In genomic region chr3:156681003-156681402, GRCh38 we compare ENCODE assay signal across 8 cellular contexts. TPM values are rescaled to one million over a fixed set of nuclear protein-coding genes. Genes with fewer than 3 reads are reported as not detected.
DNase-seq lines count a peak whose midpoint lies in the region; ATAC-seq, FAIRE-seq and TF ChIP-seq lines count a peak whose summit lies in the region.

No MANE protein-coding gene starts in this region.

- peaks cover 42% of the 10 kb centered on the region for H3K4me1 Mint-ChIP-seq in mesothelial cell of epicardium

- DNase-seq in DMS 273 (lab: John Stamatoyannopoulos, UW; ENCODE audit: unreplicated experiment): peak; percentile 88
- DNase-seq in NCI-H82 (lab: John Stamatoyannopoulos, UW): peak; percentile 96
- peak; percentile 97 for DNase-seq in choroid plexus epithelial cell (ENCODE audit: low read depth)
- DNase-seq in mesothelial cell of epicardium (ENCODE audit: low spot score in 2 of 2, unreplicated experiment in 2 of 2): peak in 1 of 2 experiments; percentile 45
- DNase-seq in activated CD4-positive, CD25-positive, alpha-beta regulatory T cell (lab: John Stamatoyannopoulos, UW): no peak
- no peak for DNase-seq in GM12892 (ENCODE audit: insufficient read length)

- H3K9me3 Mint-ChIP-seq in mesothelial cell of epicardium: no peaks in the 10 kb centered on the region

- no peak for TF ChIP-seq CTCF in choroid plexus epithelial cell (conservative IDR thresholded peaks at IDR 0.05; ENCODE audit: low read depth, low read length)
- no peak for TF ChIP-seq CTCF in mesothelial cell of epicardium (IDR thresholded peaks at IDR 0.05; ENCODE audit: unreplicated experiment)

- TF ChIP-seq POLR2A in GM12892 (IDR thresholded peaks at IDR 0.05; ENCODE audit: low read depth, low read length): no peak

- no peak overlapping the region for H3K4me3 ChIP-seq in choroid plexus epithelial cell (ENCODE audit: low read depth, low read length)

- H3K4me3 Mint-ChIP-seq in mesothelial cell of epicardium: no peak overlapping the region

- H3K27me3 Mint-ChIP-seq in mesothelial cell of epicardium (ENCODE audit: low read depth): no peaks in the 10 kb centered on the region

- H3K36me3 Mint-ChIP-seq in mesothelial cell of epicardium: peaks cover 17% of the 10 kb centered on the region

- peak; percentile 76 for ATAC-seq in GM19395 (IDR thresholded peaks at IDR 0.05; ENCODE audit: unreplicated experiment)
- peak; percentile 82 for ATAC-seq in HG03342 (IDR thresholded peaks at IDR 0.05; ENCODE audit: unreplicated experiment)

- no peak for FAIRE-seq in GM12892 (lab: Jason Lieb, UNC)

- peak overlapping the region; percentile 94 for H3K27ac Mint-ChIP-seq in mesothelial cell of epicardium

RNA-seq across cellular contexts. Expression of gene TIPARP, which starts 6.6 kb away (rescaled TPM):
- 25.6 to 28.5 TPM (median 27.2 TPM) in 3 replicates for total RNA-seq in mesothelial cell of epicardium
- polyA plus RNA-seq in GM12892 (2012; ENCODE audit: missing spikeins): 29.5 TPM

Comparison
In these comparisons a context has a peak if more than half of its experiments do, and no peak if none do; other contexts are left out.
1. DNase-seq: peak in DMS 273 (single experiment), NCI-H82 (single experiment) and choroid plexus epithelial cell (single experiment); none in activated CD4-positive, CD25-positive, alpha-beta regulatory T cell (0 of 4) and GM12892 (single experiment).